ENCODE assay signal across 34 cellular contexts in genomic region chr10:59666310-59666709, GRCh38.
"Had no signal": no experiment of that assay in that cellular context is flagged by ENCODE, and none has a peak within 500 bp of the region (broad histone marks: within the 10 kb centered on the region; RNA-seq: fewer than 3 reads in every experiment).

No MANE protein-coding gene starts in this region.

- H3K27ac ChIP-seq: body of pancreas, brain microvascular endothelial cell, breast epithelium, VCaP had no signal

- DNase-seq: activated B cell treated with CpG ODN at 0.5 μM for 24 hours; activated CD4-positive, alpha-beta memory T cell treated with anti-CD3 and anti-CD28 coated beads for 36 hours; activated CD4-positive, alpha-beta T cell treated with anti-CD3 and anti-CD28 coated beads for 4 hours; activated CD4-positive, alpha-beta T cell treated with anti-CD3 and anti-CD28 coated beads, Interleukin-2, amount 10 ng/mL, durations not matched to agents 24 days and 14 days; activated CD4-positive, alpha-beta T cell treated with anti-CD3 and anti-CD28 coated beads, Interleukin-2, amount 50 U/mL, for 1 hour; activated CD4-positive, alpha-beta T cell treated with anti-CD3 and anti-CD28 coated beads, Interleukin-2, amount 50 U/mL, for 4 hours; activated CD4-positive, CD25-positive, alpha-beta regulatory T cell treated with anti-CD3 and anti-CD28 coated beads, Interleukin-2, amount 50 U/mL, for 72 hours; activated CD8-positive, alpha-beta memory T cell treated with anti-CD3 and anti-CD28 coated beads, Interleukin-2, amount 50 U/mL, for 4 hours; activated CD8-positive, alpha-beta T cell treated with anti-CD3 and anti-CD28 coated beads for 36 hours; activated effector memory CD4-positive, alpha-beta T cell treated with anti-CD3 and anti-CD28 coated beads, Interleukin-2, amount 50 U/mL, for 16 hours; activated gamma-delta T cell treated with Interleukin-2 at 50 U/mL for 16 hours; activated naive CD4-positive, alpha-beta T cell; activated naive CD4-positive, alpha-beta T cell treated with anti-CD3 and anti-CD28 coated beads for 36 hours; activated naive CD4-positive, alpha-beta T cell treated with anti-CD3 and anti-CD28 coated beads, Interleukin-2, amount 50 U/mL, for 16 hours; activated naive CD8-positive, alpha-beta T cell treated with anti-CD3 and anti-CD28 coated beads for 36 hours; activated T-cell treated with anti-CD3 and anti-CD28 coated beads for 4 hours; activated T-cell treated with anti-CD3 and anti-CD28 coated beads, Interleukin-2, amount 50 U/mL, for 1 hour; activated T-cell treated with anti-CD3 and anti-CD28 coated beads, Interleukin-2, amount 50 U/mL, for 4 hours; activated T-cell treated with anti-CD3 and anti-CD28 coated beads, Interleukin-2, amount 50 U/mL, for 72 hours; adrenal gland; amniotic stem cell; aorta; body of pancreas; brain microvascular endothelial cell; central memory CD4-positive, alpha-beta T cell; T-helper 2 cell; T-helper 9 cell had no signal

- H3K27me3 ChIP-seq: adrenal gland, body of pancreas, brain microvascular endothelial cell, breast epithelium had no signal

- FAIRE-seq: astrocyte, colon, TTC549 had no signal

- H3K36me3 ChIP-seq: adrenal gland, brain microvascular endothelial cell, breast epithelium had no signal

- ATAC-seq: activated CD8-positive, alpha-beta T cell treated with anti-CD3 and anti-CD28 coated beads for 36 hours; activated naive CD4-positive, alpha-beta T cell treated with anti-CD3 and anti-CD28 coated beads, Interleukin-2, amount 50 U/mL, for 72 hours; activated T-cell treated with anti-CD3 and anti-CD28 coated beads, Interleukin-2, amount 50 U/mL, for 4 hours; activated T-cell treated with anti-CD3 and anti-CD28 coated beads, Interleukin-2, amount 50 U/mL, for 72 hours; activated T-helper 17 cell treated with anti-CD3 and anti-CD28 coated beads, Interleukin-2, amount 50 U/mL, for 72 hours; body of pancreas had no signal

- H3K4me1 ChIP-seq: body of pancreas, breast epithelium had no signal

- H3K9me3 ChIP-seq: adrenal gland, body of pancreas, breast epithelium had no signal

- H3K4me3 ChIP-seq: adrenal gland, body of pancreas, breast epithelium had no signal
